1 cellular context compared by ENCODE assay signal in the genomic region with DNA sequence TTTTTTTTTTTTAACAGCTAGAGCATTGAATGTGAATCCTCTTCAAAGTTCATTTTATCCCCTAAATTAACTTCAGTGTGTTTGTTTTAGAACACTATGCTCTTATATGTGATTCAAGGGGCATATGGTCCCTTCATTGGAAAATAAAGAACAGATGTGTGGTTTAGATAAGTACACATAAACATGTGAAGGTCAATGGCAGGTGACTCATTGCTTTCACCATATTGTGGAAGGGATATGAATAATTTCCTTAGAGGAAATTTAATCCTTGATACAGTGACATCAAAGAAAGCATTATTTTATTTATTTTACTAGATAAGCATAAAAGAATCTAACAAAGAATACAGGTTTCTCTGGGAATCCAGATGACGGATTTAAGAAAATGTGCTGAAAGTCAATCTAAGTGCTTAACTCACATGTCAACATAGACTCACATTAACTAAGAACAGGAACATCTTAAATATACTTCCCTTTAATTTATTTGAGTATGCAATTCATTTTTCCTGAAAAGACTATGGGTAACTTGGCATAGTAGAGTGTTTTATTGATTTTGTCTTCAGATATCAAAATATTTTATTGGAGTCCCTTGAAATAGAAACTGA.
TF ChIP-seq lines count a peak whose summit lies in the region.

No MANE protein-coding gene starts in this region.

TF ChIP-seq in SK-N-SH treated with all-trans-retinoic acid at 6 μM for 48 hours, 23 proteins besides CTCF, POLR2A, EP300 and RAD21 (continued from another document):
- TF ChIP-seq, protein P1, sequence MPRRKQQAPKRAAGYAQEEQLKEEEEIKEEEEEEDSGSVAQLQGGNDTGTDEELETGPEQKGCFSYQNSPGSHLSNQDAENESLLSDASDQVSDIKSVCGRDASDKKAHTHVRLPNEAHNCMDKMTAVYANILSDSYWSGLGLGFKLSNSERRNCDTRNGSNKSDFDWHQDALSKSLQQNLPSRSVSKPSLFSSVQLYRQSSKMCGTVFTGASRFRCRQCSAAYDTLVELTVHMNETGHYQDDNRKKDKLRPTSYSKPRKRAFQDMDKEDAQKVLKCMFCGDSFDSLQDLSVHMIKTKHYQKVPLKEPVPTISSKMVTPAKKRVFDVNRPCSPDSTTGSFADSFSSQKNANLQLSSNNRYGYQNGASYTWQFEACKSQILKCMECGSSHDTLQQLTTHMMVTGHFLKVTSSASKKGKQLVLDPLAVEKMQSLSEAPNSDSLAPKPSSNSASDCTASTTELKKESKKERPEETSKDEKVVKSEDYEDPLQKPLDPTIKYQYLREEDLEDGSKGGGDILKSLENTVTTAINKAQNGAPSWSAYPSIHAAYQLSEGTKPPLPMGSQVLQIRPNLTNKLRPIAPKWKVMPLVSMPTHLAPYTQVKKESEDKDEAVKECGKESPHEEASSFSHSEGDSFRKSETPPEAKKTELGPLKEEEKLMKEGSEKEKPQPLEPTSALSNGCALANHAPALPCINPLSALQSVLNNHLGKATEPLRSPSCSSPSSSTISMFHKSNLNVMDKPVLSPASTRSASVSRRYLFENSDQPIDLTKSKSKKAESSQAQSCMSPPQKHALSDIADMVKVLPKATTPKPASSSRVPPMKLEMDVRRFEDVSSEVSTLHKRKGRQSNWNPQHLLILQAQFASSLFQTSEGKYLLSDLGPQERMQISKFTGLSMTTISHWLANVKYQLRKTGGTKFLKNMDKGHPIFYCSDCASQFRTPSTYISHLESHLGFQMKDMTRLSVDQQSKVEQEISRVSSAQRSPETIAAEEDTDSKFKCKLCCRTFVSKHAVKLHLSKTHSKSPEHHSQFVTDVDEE (CRISPR knock-in tag; IDR thresholded peaks at IDR 0.05), result no peak
- TF ChIP-seq ISL1 (CRISPR knock-in tag; IDR thresholded peaks at IDR 0.05), result peak; percentile 51
- no peak for TF ChIP-seq OSR1 (CRISPR knock-in tag; IDR thresholded peaks at IDR 0.05)
- TF ChIP-seq, protein P2, sequence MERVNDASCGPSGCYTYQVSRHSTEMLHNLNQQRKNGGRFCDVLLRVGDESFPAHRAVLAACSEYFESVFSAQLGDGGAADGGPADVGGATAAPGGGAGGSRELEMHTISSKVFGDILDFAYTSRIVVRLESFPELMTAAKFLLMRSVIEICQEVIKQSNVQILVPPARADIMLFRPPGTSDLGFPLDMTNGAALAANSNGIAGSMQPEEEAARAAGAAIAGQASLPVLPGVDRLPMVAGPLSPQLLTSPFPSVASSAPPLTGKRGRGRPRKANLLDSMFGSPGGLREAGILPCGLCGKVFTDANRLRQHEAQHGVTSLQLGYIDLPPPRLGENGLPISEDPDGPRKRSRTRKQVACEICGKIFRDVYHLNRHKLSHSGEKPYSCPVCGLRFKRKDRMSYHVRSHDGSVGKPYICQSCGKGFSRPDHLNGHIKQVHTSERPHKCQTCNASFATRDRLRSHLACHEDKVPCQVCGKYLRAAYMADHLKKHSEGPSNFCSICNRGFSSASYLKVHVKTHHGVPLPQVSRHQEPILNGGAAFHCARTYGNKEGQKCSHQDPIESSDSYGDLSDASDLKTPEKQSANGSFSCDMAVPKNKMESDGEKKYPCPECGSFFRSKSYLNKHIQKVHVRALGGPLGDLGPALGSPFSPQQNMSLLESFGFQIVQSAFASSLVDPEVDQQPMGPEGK (CRISPR knock-in tag; IDR thresholded peaks at IDR 0.05; ENCODE audit: borderline replicate concordance), result no peak
- no peak for TF ChIP-seq ZNF565 (CRISPR knock-in tag; conservative IDR thresholded peaks at IDR 0.05; ENCODE audit: low read depth)
- 0 out of 2 replicates have a peak, but pooled peaks have one; percentile 33 for TF ChIP-seq SNAI2 (CRISPR knock-in tag; IDR thresholded peaks at IDR 0.05)
- TF ChIP-seq, protein P3, sequence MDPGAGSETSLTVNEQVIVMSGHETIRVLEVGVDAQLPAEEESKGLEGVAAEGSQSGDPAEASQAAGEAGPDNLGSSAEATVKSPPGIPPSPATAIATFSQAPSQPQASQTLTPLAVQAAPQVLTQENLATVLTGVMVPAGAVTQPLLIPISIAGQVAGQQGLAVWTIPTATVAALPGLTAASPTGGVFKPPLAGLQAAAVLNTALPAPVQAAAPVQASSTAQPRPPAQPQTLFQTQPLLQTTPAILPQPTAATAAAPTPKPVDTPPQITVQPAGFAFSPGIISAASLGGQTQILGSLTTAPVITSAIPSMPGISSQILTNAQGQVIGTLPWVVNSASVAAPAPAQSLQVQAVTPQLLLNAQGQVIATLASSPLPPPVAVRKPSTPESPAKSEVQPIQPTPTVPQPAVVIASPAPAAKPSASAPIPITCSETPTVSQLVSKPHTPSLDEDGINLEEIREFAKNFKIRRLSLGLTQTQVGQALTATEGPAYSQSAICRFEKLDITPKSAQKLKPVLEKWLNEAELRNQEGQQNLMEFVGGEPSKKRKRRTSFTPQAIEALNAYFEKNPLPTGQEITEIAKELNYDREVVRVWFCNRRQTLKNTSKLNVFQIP (CRISPR knock-in tag; IDR thresholded peaks at IDR 0.05; ENCODE audit: borderline replicate concordance, low read depth), result no peak
- TF ChIP-seq CSDC2 (CRISPR knock-in tag; IDR thresholded peaks at IDR 0.05), result no peak
